ENCODE assay signal across 21 cellular contexts in genomic region chr7:2197436-2198155, GRCh38. TPM values are rescaled to one million over a fixed set of nuclear protein-coding genes. Genes with fewer than 3 reads are reported as not detected.
DNase-seq lines count a peak whose midpoint lies in the region; ATAC-seq and TF ChIP-seq lines count a peak whose summit lies in the region.
"Had no signal": no experiment of that assay in that cellular context is flagged by ENCODE, and none has a peak within 500 bp of the region (broad histone marks: within the 10 kb centered on the region; RNA-seq: fewer than 3 reads in every experiment).

No MANE protein-coding gene starts in this region.

- intact Hi-C loops in right cardiac atrium (cut with DNase I), result loop anchor here in 1 of 4 donors (10.0 kb wide), 1 partner anchor 83 kb away; no protein-coding TSS in a partner anchor

- H3K4me3 ChIP-seq in right cardiac atrium (ENCODE audit: low read length), result no peak overlapping the region
- H3K4me3 ChIP-seq: left lung, mucosa of descending colon, thoracic aorta had no signal

- no peak overlapping the region for H3K4me3 Mint-ChIP-seq in stimulated activated naive B cell treated with anti-CD40 and anti-IgM and Interleukin-4, amounts not matched to agents 10 μg/mL and 1 μg/mL and 100 μg/mL, for 72 hours
- H3K4me3 Mint-ChIP-seq: activated CD8-positive, alpha-beta T cell treated with anti-CD3 and anti-CD28 coated beads for 36 hours; stimulated activated memory B cell treated with anti-CD40 and anti-IgM and Interleukin-4, amounts not matched to agents 10 μg/mL and 1 μg/mL and 100 μg/mL, for 72 hours had no signal

- peak; percentile 39 for DNase-seq in DMS79 treated with DMSO at 0.1 percent for 48 hours (lab: John Stamatoyannopoulos, UW)
- no peak for DNase-seq in DMS79 (lab: John Stamatoyannopoulos, UW)
- DNase-seq in RWPE1 (ENCODE audit: low spot score), result no peak
- DNase-seq in right cardiac atrium, result peak in 2 of 3 donors; percentile 55 to 56
- DNase-seq in stimulated activated naive B cell treated with anti-CD40 and anti-IgM and Interleukin-4, amounts not matched to agents 10 μg/mL and 1 μg/mL and 100 μg/mL, for 72 hours, result no peak
- DNase-seq in stimulated activated CD4-positive, alpha-beta T cell treated with anti-CD3 and anti-CD28 coated beads, Interleukin-1b, Interleukin-23, amount 100 ng/mL, for 48 hours, result no peak
- no peak for DNase-seq in GM20000 (ENCODE audit: low spot score)
- DNase-seq: 8988T; activated CD4-positive, CD25-positive, alpha-beta regulatory T cell treated with anti-CD3 and anti-CD28 coated beads, Interleukin-2, amount 50 U/mL, for 72 hours; activated gamma-delta T cell treated with Interleukin-2 at 50 U/mL for 16 hours; activated T-cell treated with anti-CD3 and anti-CD28 coated beads, Interleukin-2, amount 50 U/mL, for 1 hour; cortex of kidney; EL; HCEC 1CT; mucosa of descending colon had no signal

- peak; percentile 41 to 43 for ATAC-seq in right cardiac atrium
- ATAC-seq in stimulated activated naive B cell treated with anti-CD40 and anti-IgM and Interleukin-4, amounts not matched to agents 10 μg/mL and 1 μg/mL and 100 μg/mL, for 72 hours (replicated peaks), result no peak
- ATAC-seq in GM18873 (IDR thresholded peaks at IDR 0.05; ENCODE audit: low FRiP score, unreplicated experiment), result no peak
- ATAC-seq: activated CD8-positive, alpha-beta T cell treated with anti-CD3 and anti-CD28 coated beads for 36 hours; mucosa of descending colon; stimulated activated memory B cell treated with anti-CD40 and anti-IgM and Interleukin-4, amounts not matched to agents 10 μg/mL and 1 μg/mL and 100 μg/mL, for 72 hours had no signal

- H3K27ac Mint-ChIP-seq in stimulated activated naive B cell treated with anti-CD40 and anti-IgM and Interleukin-4, amounts not matched to agents 10 μg/mL and 1 μg/mL and 100 μg/mL, for 72 hours, result peak overlapping the region; percentile 59
- H3K27ac Mint-ChIP-seq: activated CD8-positive, alpha-beta T cell treated with anti-CD3 and anti-CD28 coated beads for 36 hours; stimulated activated memory B cell treated with anti-CD40 and anti-IgM and Interleukin-4, amounts not matched to agents 10 μg/mL and 1 μg/mL and 100 μg/mL, for 72 hours had no signal

- no peak for TF ChIP-seq CTCF in RWPE1 (conservative IDR thresholded peaks at IDR 0.05; ENCODE audit: low read depth)
- no peak for TF ChIP-seq CTCF in GM20000 (IDR thresholded peaks at IDR 0.05; ENCODE audit: extremely low read depth, missing control alignments)

- no peaks in the 10 kb centered on the region for H3K27me3 ChIP-seq in right cardiac atrium (ENCODE audit: control insufficient read depth, insufficient read depth)
- H3K27me3 ChIP-seq: left lung had no signal

- peaks cover 4 to 6% of the 10 kb centered on the region in 2 donors for H3K4me1 Mint-ChIP-seq in stimulated activated naive B cell treated with anti-CD40 and anti-IgM and Interleukin-4, amounts not matched to agents 10 μg/mL and 1 μg/mL and 100 μg/mL, for 72 hours

- H3K27ac ChIP-seq in RWPE1 (peak overlapping the region; percentile 79), right cardiac atrium (ENCODE audit: low read length) (no peak overlapping the region)
- H3K27ac ChIP-seq: left lung, thoracic aorta had no signal

- H3K4me1 ChIP-seq in right cardiac atrium (ENCODE audit: control insufficient read depth, insufficient read depth, low read length), result peaks cover 7% of the 10 kb centered on the region

- H3K9me3 ChIP-seq in right cardiac atrium (ENCODE audit: control insufficient read depth, low read length), result no peaks in the 10 kb centered on the region
- H3K9me3 ChIP-seq: thoracic aorta had no signal

- WGBS in right cardiac atrium, result 70% methylated on average over 21 of the region's 21 CpGs

- peaks cover 0 to 3% of the 10 kb centered on the region in 2 donors for H3K9me3 Mint-ChIP-seq in stimulated activated naive B cell treated with anti-CD40 and anti-IgM and Interleukin-4, amounts not matched to agents 10 μg/mL and 1 μg/mL and 100 μg/mL, for 72 hours
- H3K9me3 Mint-ChIP-seq: stimulated activated memory B cell treated with anti-CD40 and anti-IgM and Interleukin-4, amounts not matched to agents 10 μg/mL and 1 μg/mL and 100 μg/mL, for 72 hours had no signal

- H3K27me3 Mint-ChIP-seq in stimulated activated naive B cell treated with anti-CD40 and anti-IgM and Interleukin-4, amounts not matched to agents 10 μg/mL and 1 μg/mL and 100 μg/mL, for 72 hours, result no peaks in the 10 kb centered on the region
- H3K27me3 Mint-ChIP-seq: activated CD8-positive, alpha-beta T cell treated with anti-CD3 and anti-CD28 coated beads for 36 hours; progenitor cell of endocrine pancreas; stimulated activated memory B cell treated with anti-CD40 and anti-IgM and Interleukin-4, amounts not matched to agents 10 μg/mL and 1 μg/mL and 100 μg/mL, for 72 hours had no signal

- POLR2A ChIA-PET in RWPE1 (lab: Yijun Ruan, JAX; ENCODE audit: low non-redundant PET), result no interaction called here

- H3K36me3 Mint-ChIP-seq in stimulated activated naive B cell treated with anti-CD40 and anti-IgM and Interleukin-4, amounts not matched to agents 10 μg/mL and 1 μg/mL and 100 μg/mL, for 72 hours, result peaks cover 54 to 70% of the 10 kb centered on the region in 2 donors

- CTCF ChIA-PET in RWPE1 (lab: Yijun Ruan, JAX), result no interaction called here

RNA-seq across cellular contexts. Expression of gene MAD1L1, which starts 35.1 kb away (rescaled TPM):
- total RNA-seq in right cardiac atrium, result 10 to 100 TPM; 15.3 to 36.7 (median 29.7) TPM
- polyA plus RNA-seq in right cardiac atrium, result 41.0 TPM

RNA-seq across cellular contexts. Expression of gene MRM2, which starts 44.4 kb away (rescaled TPM):
- 10 to 100 TPM; 19.5 to 24.4 (median 21.9) TPM for total RNA-seq in right cardiac atrium
- polyA plus RNA-seq in right cardiac atrium, result 21.4 TPM

RNA-seq across cellular contexts. Expression of gene NUDT1, which starts 44.4 kb away (rescaled TPM):
- 10 to 100 TPM; 10.6 to 17.2 (median 14.6) TPM for total RNA-seq in right cardiac atrium
- 20.7 TPM for polyA plus RNA-seq in right cardiac atrium

Comparison
In these comparisons a context has a peak if more than half of its experiments do, and no peak if none do; other contexts are left out.
1. DNase-seq: peak in DMS79 treated with DMSO at 0.1 percent for 48 hours (single experiment) and right cardiac atrium (2 of 3); none in DMS79 (single experiment), RWPE1 (single experiment), stimulated activated naive B cell treated with anti-CD40 and anti-IgM and Interleukin-4, amounts not matched to agents 10 μg/mL and 1 μg/mL and 100 μg/mL, for 72 hours (single experiment), stimulated activated CD4-positive, alpha-beta T cell treated with anti-CD3 and anti-CD28 coated beads, Interleukin-1b, Interleukin-23, amount 100 ng/mL, for 48 hours (single experiment) and GM20000 (single experiment).
2. ATAC-seq: peak in right cardiac atrium (2 of 2); none in stimulated activated naive B cell treated with anti-CD40 and anti-IgM and Interleukin-4, amounts not matched to agents 10 μg/mL and 1 μg/mL and 100 μg/mL, for 72 hours (0 of 2) and GM18873 (single experiment).